In the genomic region with DNA sequence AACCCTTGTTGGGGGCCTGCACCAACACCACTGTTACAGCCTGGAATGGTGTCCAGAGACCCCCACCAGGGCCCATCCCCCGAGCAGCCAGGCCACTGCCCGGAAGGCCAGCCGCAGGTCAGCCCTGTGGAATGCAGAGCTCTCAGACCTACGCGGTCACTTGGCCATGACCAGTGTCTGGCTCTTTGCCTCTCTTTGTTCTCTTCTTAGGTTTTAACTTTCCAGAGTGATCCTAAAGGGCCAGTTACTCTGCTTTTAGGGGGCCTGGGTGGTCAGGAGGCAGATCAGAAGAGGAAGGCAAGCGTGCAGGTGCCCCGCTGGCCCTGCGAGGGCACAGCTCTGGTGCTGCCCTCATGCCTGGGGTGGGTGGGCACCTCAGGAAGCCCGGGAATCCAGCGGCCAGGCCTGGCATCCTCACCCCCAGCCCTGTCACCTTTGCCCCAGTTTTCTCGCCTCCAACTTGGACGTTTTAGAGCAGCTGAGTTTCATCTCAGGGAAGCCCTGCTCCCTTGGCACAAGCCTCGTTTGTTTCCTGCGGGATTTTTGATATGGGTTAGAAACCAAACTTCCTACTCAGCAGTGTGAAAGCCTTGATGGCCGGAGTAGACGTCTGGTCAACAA, we compare ENCODE assay signal across 9 cellular contexts.
DNase-seq lines count a peak whose midpoint lies in the region; ATAC-seq, FAIRE-seq and TF ChIP-seq lines count a peak whose summit lies in the region.
"Had no signal": no experiment of that assay in that cellular context is flagged by ENCODE, and none has a peak within 500 bp of the region (broad histone marks: within the 10 kb centered on the region; RNA-seq: fewer than 3 reads in every experiment).

No MANE protein-coding gene starts in this region.

- no peak for TF ChIP-seq EP300 in HepG2 (IDR thresholded peaks at IDR 0.05; ENCODE audit: low read depth in 2 of 2, low read length in 2 of 2)
- no peak for TF ChIP-seq EP300 in HepG2 (CRISPR knock-in tag; IDR thresholded peaks at IDR 0.05; ENCODE audit: borderline replicate concordance)

- peaks cover 13% of the 10 kb centered on the region for H3K9me3 Mint-ChIP-seq in endodermal cell
- H3K9me3 Mint-ChIP-seq in stimulated activated memory B cell treated with anti-CD40 and anti-IgM and Interleukin-4, amounts not matched to agents 10 μg/mL and 1 μg/mL and 100 μg/mL, for 72 hours = no peaks in the 10 kb centered on the region

- no peak overlapping the region for H3K9ac ChIP-seq in endodermal cell (ENCODE audit: extremely low read depth, low read length, poor library complexity, severe bottlenecking)
- H3K9ac ChIP-seq in HepG2 (ENCODE audit: insufficient read depth, low read depth, low read length) = no peak overlapping the region
- H3K9ac ChIP-seq in skeletal muscle tissue (ENCODE audit: low read depth in 1 of 3, low read length in 3 of 3) = peak overlapping the region in 1 of 3 donors; percentile 62

- ATAC-seq in HepG2 (0 out of 3 replicates have a peak, but pooled peaks have one; percentile 14), GM19463 (IDR thresholded peaks at IDR 0.05; ENCODE audit: unreplicated experiment) (no peak)
- no peak for ATAC-seq in stimulated activated memory B cell treated with anti-CD40 and anti-IgM and Interleukin-4, amounts not matched to agents 10 μg/mL and 1 μg/mL and 100 μg/mL, for 72 hours

- no peaks in the 10 kb centered on the region for H3K79me2 ChIP-seq in HepG2 (ENCODE audit: insufficient read depth, low read length)

- H3K4me1 ChIP-seq in endodermal cell (ENCODE audit: control insufficient read depth, insufficient read depth, low read length) (no peaks in the 10 kb centered on the region), HepG2 (ENCODE audit: insufficient read depth, low read length) (peaks cover 43% of the 10 kb centered on the region), skeletal muscle tissue (ENCODE audit: control insufficient read depth in 3 of 3, insufficient read depth in 3 of 3, low read length in 3 of 3) (peaks cover 40 to 62% (median 56%) of the 10 kb centered on the region in 3 donors)

- in situ Hi-C loops in HepG2 (cut with HindIII; ENCODE audit: extremely low pct_ligation_motif_present, low pct_unique_long_range_greater_than_20kb) (no loop called here), GM13977 (cut with MboI; ENCODE audit: low pct_unique_long_range_greater_than_20kb, low sequenced_read_pairs, unreplicated experiment) (no loop called here)

- TF ChIP-seq RAD21 in HepG2 (CRISPR knock-in tag; IDR thresholded peaks at IDR 0.05) = no peak

- H3K27me3 ChIP-seq in endodermal cell (ENCODE audit: control insufficient read depth, insufficient read depth, low read length, poor library complexity, severe bottlenecking) (no peaks in the 10 kb centered on the region), HepG2 (ENCODE audit: control insufficient read depth in 1 of 2, insufficient read depth in 2 of 2, low read length in 2 of 2) (peaks cover 2 to 20% of the 10 kb centered on the region in 2 experiments), skeletal muscle tissue (ENCODE audit: control insufficient read depth in 3 of 3, insufficient read depth in 3 of 3, low read length in 3 of 3) (no peaks in the 10 kb centered on the region)

- CTCF ChIA-PET in HepG2 (lab: Yijun Ruan, JAX; ENCODE audit: low intra/inter-chr PET ratio, low total read pairs) = no interaction called here

- BruUV-seq in HepG2 (replicated peaks; lab: Mats Ljungman, UMichigan) = no TSS peak

- peaks cover 3% of the 10 kb centered on the region for H3K36me3 Mint-ChIP-seq in endodermal cell (ENCODE audit: low read depth)
- no peaks in the 10 kb centered on the region for H3K36me3 Mint-ChIP-seq in stimulated activated memory B cell treated with anti-CD40 and anti-IgM and Interleukin-4, amounts not matched to agents 10 μg/mL and 1 μg/mL and 100 μg/mL, for 72 hours

- 81 to 91% methylated on average over 4 to 16 of the region's 16 CpGs for WGBS in endodermal cell (ENCODE audit: insufficient coverage in 1 of 2, insufficient read length in 1 of 2), 2 experiments
- WGBS in HepG2 (ENCODE audit: low lambda C conversion rate) = 22% methylated on average over 15 of the region's 16 CpGs

- TF ChIP-seq POLR2A in HepG2 (IDR thresholded peaks at IDR 0.05; ENCODE audit: insufficient read depth in 1 of 2, low read depth in 2 of 2, low read length in 2 of 2) = no peak

- H2AFZ ChIP-seq in HepG2 (ENCODE audit: low read length) = no peak overlapping the region

- H3K4me3 Mint-ChIP-seq in endodermal cell = no peak overlapping the region
- H3K4me3 Mint-ChIP-seq in stimulated activated memory B cell treated with anti-CD40 and anti-IgM and Interleukin-4, amounts not matched to agents 10 μg/mL and 1 μg/mL and 100 μg/mL, for 72 hours = no peak overlapping the region

- H3K27ac ChIP-seq in endodermal cell (ENCODE audit: low read depth, low read length) = peak overlapping the region; percentile 78
- H3K27ac ChIP-seq in HepG2 (ENCODE audit: extremely low read length, insufficient read depth, low read length) = no peak overlapping the region
- H3K27ac ChIP-seq in skeletal muscle tissue (ENCODE audit: low read depth, low read length) = peak overlapping the region; percentile 30
- H3K27ac ChIP-seq: epithelial cell of prostate had no signal

- TF ChIP-seq CTCF in endodermal cell (conservative IDR thresholded peaks at IDR 0.05) = no peak
- no peak for TF ChIP-seq CTCF in HepG2 (CRISPR knock-in tag; IDR thresholded peaks at IDR 0.05)
- TF ChIP-seq CTCF in GM13977 (IDR thresholded peaks at IDR 0.05; ENCODE audit: extremely low read depth, insufficient read depth, missing control alignments) = no peak

- DNase-seq in HK-2 (ENCODE audit: unreplicated experiment) (peak; percentile 67), endodermal cell (peak; percentile 48), HepG2 (ENCODE audit: low spot score) (no peak), GM13977 (ENCODE audit: low spot score) (no peak), HuH-7.5 (ENCODE audit: low spot score) (no peak)

- H4K20me1 ChIP-seq in HepG2 (ENCODE audit: insufficient read depth, low read length) = no peaks in the 10 kb centered on the region

- H3K36me3 ChIP-seq in endodermal cell (ENCODE audit: control insufficient read depth, insufficient read depth, low read length) (no peaks in the 10 kb centered on the region), HepG2 (replicated peaks in 1 of 2; ENCODE audit: control insufficient read depth in 1 of 2, insufficient read depth in 2 of 2, low read length in 2 of 2) (no peaks in the 10 kb centered on the region), skeletal muscle tissue (ENCODE audit: control insufficient read depth in 3 of 3, insufficient read depth in 3 of 3, low read length in 3 of 3) (no peaks in the 10 kb centered on the region)

- POLR2A ChIA-PET in HepG2 (lab: Yijun Ruan, JAX) = no interaction called here

- H3K4me3 ChIP-seq in endodermal cell (ENCODE audit: low read length) (no peak overlapping the region), HepG2 (replicated peaks in 1 of 3; ENCODE audit: insufficient read depth in 1 of 3, low read depth in 2 of 3, low read length in 3 of 3) (no peak overlapping the region), skeletal muscle tissue (ENCODE audit: low read length in 3 of 3) (peak overlapping the region; percentile 25 to 52 (median 27))

- intact Hi-C loops in HepG2 (cut with micrococcal nuclease; ENCODE audit: unreplicated experiment) = loop anchor here (10.0 kb wide), 2 partner anchors 131 to 161 kb away; no protein-coding TSS in a partner anchor

- H3K9me3 ChIP-seq in endodermal cell (ENCODE audit: control insufficient read depth, low read length) (no peaks in the 10 kb centered on the region), HepG2 (ENCODE audit: low read length) (no peaks in the 10 kb centered on the region), skeletal muscle tissue (ENCODE audit: control insufficient read depth in 3 of 3, low read length in 3 of 3) (no peaks in the 10 kb centered on the region)

- H3K4me1 Mint-ChIP-seq in endodermal cell = peaks cover 7% of the 10 kb centered on the region
- no peaks in the 10 kb centered on the region for H3K4me1 Mint-ChIP-seq in stimulated activated memory B cell treated with anti-CD40 and anti-IgM and Interleukin-4, amounts not matched to agents 10 μg/mL and 1 μg/mL and 100 μg/mL, for 72 hours

- FAIRE-seq in HepG2 (lab: Jason Lieb, UNC) = no peak

- H3K27ac Mint-ChIP-seq in endodermal cell = peak overlapping the region; percentile 39
- H3K27ac Mint-ChIP-seq in stimulated activated memory B cell treated with anti-CD40 and anti-IgM and Interleukin-4, amounts not matched to agents 10 μg/mL and 1 μg/mL and 100 μg/mL, for 72 hours = no peak overlapping the region

- peak overlapping the region; percentile 62 for H3K4me2 ChIP-seq in HepG2 (ENCODE audit: low read depth, low read length)

- peaks cover 3% of the 10 kb centered on the region for H3K27me3 Mint-ChIP-seq in endodermal cell (ENCODE audit: insufficient read depth)
- peaks cover 8% of the 10 kb centered on the region for H3K27me3 Mint-ChIP-seq in stimulated activated memory B cell treated with anti-CD40 and anti-IgM and Interleukin-4, amounts not matched to agents 10 μg/mL and 1 μg/mL and 100 μg/mL, for 72 hours

TF ChIP-seq in HepG2, 621 proteins besides CTCF, POLR2A, EP300 and RAD21:
- TF ChIP-seq ZNF530 (CRISPR knock-in tag; IDR thresholded peaks at IDR 0.05; ENCODE audit: low read depth) = no peak
- no peak for TF ChIP-seq NR2F6 (IDR thresholded peaks at IDR 0.05)
- TF ChIP-seq NR2F6 (CRISPR knock-in tag; IDR thresholded peaks at IDR 0.05) = 0 out of 2 replicates have a peak, but pooled peaks have one; percentile 21
- TF ChIP-seq ATAD3A (CRISPR knock-in tag; IDR thresholded peaks at IDR 0.05) = no peak
- TF ChIP-seq PPARG (CRISPR knock-in tag; conservative IDR thresholded peaks at IDR 0.05) = peak; percentile 52; the same call in 1 of the 2 replicates
- peak; percentile 16; the same call in 1 of the 2 replicates for TF ChIP-seq RXRA (CRISPR knock-in tag; IDR thresholded peaks at IDR 0.05)
- no peak for TF ChIP-seq SOX13 (IDR thresholded peaks at IDR 0.05)
- no peak for TF ChIP-seq SOX13 (CRISPR knock-in tag; conservative IDR thresholded peaks at IDR 0.05 in 1 of 2, IDR thresholded peaks at IDR 0.05 in 1 of 2)
- TF ChIP-seq RARA (CRISPR knock-in tag; IDR thresholded peaks at IDR 0.05) = peak; percentile 79
- TF ChIP-seq TEAD3 (CRISPR knock-in tag; optimal IDR thresholded peaks at IDR 0.05; ENCODE audit: borderline replicate concordance) = peak; percentile 48
TF ChIP-seq in HepG2: peak in this region for 5.

Comparison
In these comparisons a context has a peak if more than half of its experiments do, and no peak if none do; other contexts are left out.
1. DNase-seq: peak in HK-2 (single experiment) and endodermal cell (single experiment); none in HepG2 (single experiment), GM13977 (single experiment) and HuH-7.5 (single experiment).
2. H3K4me3 ChIP-seq: peak in skeletal muscle tissue (3 of 3); none in endodermal cell (single experiment) and HepG2 (0 of 3).